ENCODE assay signal across 18 cellular contexts in the genomic region with DNA sequence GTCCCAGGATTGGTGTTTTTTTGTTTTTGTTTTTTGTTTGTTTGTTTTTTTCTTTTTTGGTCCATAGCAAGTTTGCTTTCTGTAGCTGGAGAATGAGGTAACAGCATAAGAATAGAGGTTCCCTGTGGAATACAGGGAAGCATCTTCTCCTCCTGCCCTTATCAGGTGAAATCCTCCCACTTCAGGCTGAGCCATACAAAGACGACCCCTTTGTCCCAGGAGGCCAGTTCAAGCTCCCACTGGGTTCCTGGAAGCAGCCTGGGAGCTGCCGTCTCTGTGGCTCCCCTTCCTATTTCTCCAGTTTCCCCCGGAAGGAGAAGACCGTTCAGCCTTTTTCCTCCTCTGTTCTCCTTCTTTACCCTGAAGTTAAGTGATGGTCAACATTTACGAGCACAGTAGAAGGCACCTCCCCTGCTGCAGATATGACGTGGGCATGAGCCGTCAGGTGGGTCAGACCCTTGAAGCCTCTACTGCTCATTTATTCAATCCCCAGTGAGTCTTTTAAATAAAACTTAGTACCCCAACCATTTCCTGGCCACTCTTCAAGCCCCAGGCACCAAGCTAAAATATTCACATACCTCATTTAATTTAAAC. TPM values are rescaled to one million over a fixed set of nuclear protein-coding genes. Genes with fewer than 3 reads are reported as not detected.
DNase-seq lines count a peak whose midpoint lies in the region; ATAC-seq and TF ChIP-seq lines count a peak whose summit lies in the region.
"Had no signal": no experiment of that assay in that cellular context is flagged by ENCODE, and none has a peak within 500 bp of the region (broad histone marks: within the 10 kb centered on the region; RNA-seq: fewer than 3 reads in every experiment).

No MANE protein-coding gene starts in this region.

- WGBS in esophagus muscularis mucosa: 89% methylated on average over 7 of the region's 7 CpGs

- ATAC-seq in HG02763 (IDR thresholded peaks at IDR 0.05; ENCODE audit: unreplicated experiment): no peak
- no peak for ATAC-seq in HG03521 (IDR thresholded peaks at IDR 0.05; ENCODE audit: unreplicated experiment)
- ATAC-seq: CD8-positive, alpha-beta T cell had no signal

- H3K4me3 ChIP-seq in esophagus muscularis mucosa: no peak overlapping the region
- H3K4me3 ChIP-seq: BLaER1 had no signal

- TF ChIP-seq POLR2A in esophagus muscularis mucosa (IDR thresholded peaks at IDR 0.05; ENCODE audit: low read depth): no peak

- peaks cover 0 to 19% (median 3%) of the 10 kb centered on the region in 4 donors for H3K4me1 ChIP-seq in esophagus muscularis mucosa
- H3K4me1 ChIP-seq: Caco-2 had no signal

- TF ChIP-seq EP300 in esophagus muscularis mucosa (IDR thresholded peaks at IDR 0.05): no peak

- DNase-seq in G401 (ENCODE audit: low spot score): peak; percentile 70
- DNase-seq in cerebellar cortex (ENCODE audit: low spot score): peak; percentile 59
- DNase-seq in esophagus muscularis mucosa (ENCODE audit: extremely low spot score): peak; percentile 39
- no peak for DNase-seq in medulla oblongata (ENCODE audit: extremely low spot score)
- DNase-seq: Caco-2; CD4-positive, CD25-positive, alpha-beta regulatory T cell; CD8-positive, alpha-beta T cell; DMS79; EL; GF-D8; GOT3; H7; HCEC 1CT had no signal

- no peak overlapping the region for H3K27ac ChIP-seq in esophagus muscularis mucosa (replicated peaks in 1 of 4)
- H3K27ac ChIP-seq: 22Rv1, BLaER1, C4-2B had no signal

- H3K36me3 ChIP-seq in esophagus muscularis mucosa: peaks cover 0 to 3% (median 0%) of the 10 kb centered on the region in 4 donors
- H3K36me3 ChIP-seq: BLaER1 had no signal

- intact Hi-C loops in esophagus muscularis mucosa (cut with DNase I): no loop called here

- no peak for TF ChIP-seq CTCF in esophagus muscularis mucosa (IDR thresholded peaks at IDR 0.05)

- H3K9me3 ChIP-seq in esophagus muscularis mucosa: no peaks in the 10 kb centered on the region
- H3K9me3 ChIP-seq: Caco-2 had no signal

- in situ Hi-C loops in G401 (cut with HindIII; ENCODE audit: low sequenced_read_pairs): no loop called here

- no peaks in the 10 kb centered on the region for H3K27me3 ChIP-seq in esophagus muscularis mucosa
- H3K27me3 ChIP-seq: BLaER1 had no signal

RNA-seq across cellular contexts. Expression of a gene that starts 1.1 kb away (rescaled TPM):
- total RNA-seq in G401 (2014; rRNA removed; shearing (Covaris generic)): 0.12 TPM in 1 of 2 replicates, not detected in the other
- total RNA-seq in esophagus muscularis mucosa: 10 to 100 TPM; 13.5 to 34.9 (median 19.8) TPM
- total RNA-seq: Caco-2, H7 had no signal

Comparison
In these comparisons a context has a peak if more than half of its experiments do, and no peak if none do; other contexts are left out.
1. RNA of a gene that starts 1.1 kb away (total RNA-seq): 13.5 to 34.9 TPM in esophagus muscularis mucosa; 0.12 TPM in G401; every median in the first group is over 10 times any median in the second.